In genomic region chr3:159762981-159763465, GRCh38 we compare ENCODE assay signal across 8 cellular contexts.
DNase-seq lines count a peak whose midpoint lies in the region; ATAC-seq and TF ChIP-seq lines count a peak whose summit lies in the region.

No MANE protein-coding gene starts in this region.

- H3K4me3 ChIP-seq in epithelial cell of esophagus (ENCODE audit: low read length) (peak overlapping the region; percentile 61), mesodermal cell (ENCODE audit: extremely low read depth, insufficient read depth, low read length, poor library complexity, severe bottlenecking) (peak overlapping the region; percentile 69), thyroid gland (replicated peaks in 1 of 3) (peak overlapping the region; percentile 60 to 63 (median 63))

- ATAC-seq in GM21576 (IDR thresholded peaks at IDR 0.05; ENCODE audit: unreplicated experiment) (peak; percentile 30), T-helper 17 cell (peak; percentile 36)

- H3K4me3 Mint-ChIP-seq in IgD-negative memory B cell (peak overlapping the region; percentile 78 to 94 (median 87)), T-helper 17 cell (peak overlapping the region; percentile 78)

- H3K9me3 ChIP-seq in T-helper 17 cell (ENCODE audit: control insufficient read depth, low read length, poor library complexity, severe bottlenecking) (no peaks in the 10 kb centered on the region), mesodermal cell (ENCODE audit: control insufficient read depth, low read length) (no peaks in the 10 kb centered on the region), thyroid gland (no peaks in the 10 kb centered on the region)

- H3K27me3 Mint-ChIP-seq in IgD-negative memory B cell, result peaks cover 52% of the 10 kb centered on the region
- H3K27me3 Mint-ChIP-seq in T-helper 17 cell, result peaks cover 63% of the 10 kb centered on the region

- no peak overlapping the region for H3K27ac Mint-ChIP-seq in IgD-negative memory B cell
- no peak overlapping the region for H3K27ac Mint-ChIP-seq in T-helper 17 cell

- peaks cover 32% of the 10 kb centered on the region for H3K4me1 ChIP-seq in mesodermal cell (ENCODE audit: control insufficient read depth, insufficient read depth, low read length, poor library complexity, severe bottlenecking)
- H3K4me1 ChIP-seq in thyroid gland, result peaks cover 7 to 29% of the 10 kb centered on the region in 2 donors

- TF ChIP-seq POLR2A in thyroid gland (IDR thresholded peaks at IDR 0.05), result no peak

- H3K36me3 Mint-ChIP-seq in IgD-negative memory B cell, result no peaks in the 10 kb centered on the region
- peaks cover 2% of the 10 kb centered on the region for H3K36me3 Mint-ChIP-seq in T-helper 17 cell (ENCODE audit: low read depth)

- DNase-seq in NCI-H1436 (lab: John Stamatoyannopoulos, UW) (peak; percentile 32), NCI-H1436 treated with DMSO at 0.1 percent for 48 hours (lab: John Stamatoyannopoulos, UW) (no peak), T-helper 17 cell (no peak), epithelial cell of esophagus (ENCODE audit: low read depth) (peak; percentile 89), thyroid gland (peak; percentile 43 to 49)

- WGBS in mesodermal cell (ENCODE audit: insufficient coverage in 2 of 2), 2 experiments, result 0 to 1% methylated on average over 18 to 28 of the region's 33 CpGs
- 1 to 6% methylated on average over 30 to 33 of the region's 33 CpGs for WGBS in thyroid gland, 2 donors

- H3K36me3 ChIP-seq in mesodermal cell (ENCODE audit: control insufficient read depth, insufficient read depth, low read length), result peaks cover 3% of the 10 kb centered on the region
- no peaks in the 10 kb centered on the region for H3K36me3 ChIP-seq in thyroid gland

- H3K9me3 Mint-ChIP-seq in IgD-negative memory B cell, result peaks cover 0 to 3% (median 0%) of the 10 kb centered on the region in 3 donors

- H3K27ac ChIP-seq in mesodermal cell (ENCODE audit: low read depth, low read length, severe bottlenecking) (peak overlapping the region; percentile 88), thyroid gland (peak overlapping the region; percentile 69 to 92 (median 82))

- intact Hi-C loops in thyroid gland (cut with DNase I), result no loop called here

- no peaks in the 10 kb centered on the region for H3K27me3 ChIP-seq in thyroid gland

- TF ChIP-seq CTCF in epithelial cell of esophagus (IDR thresholded peaks at IDR 0.05; ENCODE audit: insufficient read depth, low read depth, low read length, missing control alignments) (no peak), thyroid gland (IDR thresholded peaks at IDR 0.05) (no peak)

- peaks cover 5 to 14% (median 10%) of the 10 kb centered on the region in 3 donors for H3K4me1 Mint-ChIP-seq in IgD-negative memory B cell
- H3K4me1 Mint-ChIP-seq in T-helper 17 cell, result peaks cover 4% of the 10 kb centered on the region

Comparison
In these comparisons a context has a peak if more than half of its experiments do, and no peak if none do; other contexts are left out.
1. DNase-seq: peak in NCI-H1436 (single experiment), epithelial cell of esophagus (single experiment) and thyroid gland (2 of 2); none in NCI-H1436 treated with DMSO at 0.1 percent for 48 hours (single experiment) and T-helper 17 cell (0 of 3).
2. Peak in every context shown above with its lines, with median percentiles within 50 percentile points of each other: H3K4me3 ChIP-seq.